ENCODE assay signal across 10 cellular contexts in genomic region chr7:45888185-45888992, GRCh38. TPM values are rescaled to one million over a fixed set of nuclear protein-coding genes. Genes with fewer than 3 reads are reported as not detected.
DNase-seq lines count a peak whose midpoint lies in the region; ATAC-seq and TF ChIP-seq lines count a peak whose summit lies in the region.
"Had no signal": no experiment of that assay in that cellular context is flagged by ENCODE, and none has a peak within 500 bp of the region (broad histone marks: within the 10 kb centered on the region; RNA-seq: fewer than 3 reads in every experiment).

IGFBP1 (plus strand) TSS chr7:45888488; CDS start chr7:45888653, 165 bp downstream.

- in situ Hi-C loops in ACHN (cut with HindIII; ENCODE audit: low pct_ligation_motif_present, low pct_unique_long_range_greater_than_20kb, low sequenced_read_pairs), result no loop called here

- 0 out of 2 replicates have a peak, but pooled peaks have one; percentile 5 for TF ChIP-seq EP300 in Ishikawa (IDR thresholded peaks at IDR 0.05; ENCODE audit: borderline replicate concordance)

- DNase-seq in ACHN (peak; percentile 26), dorsolateral prefrontal cortex (peak in 3 of 10 donors; percentile 7 to 50 (median 19)), lung microvascular endothelial cell (ENCODE audit: low read depth in 2 of 2) (peak; percentile 34 to 49), GM20000 (ENCODE audit: low spot score) (no peak), HuH-7 (ENCODE audit: low spot score) (no peak)

- H3K27ac ChIP-seq in dorsolateral prefrontal cortex, result peak within 1 kb of the TSS in 2 of 59 donors; percentile 27 to 46
- H3K27ac ChIP-seq: KMS-11, skin epidermis had no signal

- no peak for TF ChIP-seq RAD21 in Ishikawa (IDR thresholded peaks at IDR 0.05; ENCODE audit: low read depth)

- peaks cover 0 to 73% (median 16%) of the 10 kb centered on the region in 45 donors for H3K27me3 ChIP-seq in dorsolateral prefrontal cortex

- no peak for ATAC-seq in GM18498 (IDR thresholded peaks at IDR 0.05; ENCODE audit: unreplicated experiment)
- no peak for ATAC-seq in HG02623 (IDR thresholded peaks at IDR 0.05; ENCODE audit: unreplicated experiment)

- TF ChIP-seq CTCF in dorsolateral prefrontal cortex (IDR thresholded peaks at IDR 0.05 in 54 of 56, conservative IDR thresholded peaks at IDR 0.05 in 2 of 56; ENCODE audit: low read depth in 1 of 56, partially characterized antibody in 56 of 56), result no peak
- no peak for TF ChIP-seq CTCF in GM20000 (IDR thresholded peaks at IDR 0.05; ENCODE audit: extremely low read depth, missing control alignments)

- intact Hi-C loops in dorsolateral prefrontal cortex (cut with DNase I), result no loop called here

- H3K4me3 ChIP-seq in dorsolateral prefrontal cortex, result peak within 1 kb of the TSS in 58 of 59 donors; percentile 25 to 66 (median 53)

TF ChIP-seq in Ishikawa, 13 proteins besides CTCF, POLR2A, EP300 and RAD21:
- TF ChIP-seq TCF12 (IDR thresholded peaks at IDR 0.05; ENCODE audit: low read depth) (no peak), YY1 (IDR thresholded peaks at IDR 0.05; ENCODE audit: low read depth) (peak; percentile 14; the same call in 1 of the 2 replicates), MAX (IDR thresholded peaks at IDR 0.05) (peak; percentile 88; the same call in 1 of the 2 replicates), NFIC (IDR thresholded peaks at IDR 0.05) (no peak)

RNA-seq across cellular contexts. Expression of gene IGFBP1, which starts in this region (rescaled TPM):
- total RNA-seq in dorsolateral prefrontal cortex, result 1 to 10 TPM in 6 of 120 experiments, under 1 TPM in 61, not detected in 53; 0.26 to 1.5 (median 0.44) TPM
- total RNA-seq in lung microvascular endothelial cell, result 0.20 TPM in 1 of 2 replicates, not detected in the other

Comparison
In these comparisons a context has a peak if more than half of its experiments do, and no peak if none do; other contexts are left out.
1. Peak in DNase-seq in lung microvascular endothelial cell; RNA of the gene not detected or under 1 TPM.